Comparison of ENCODE assay signal across 12 cellular contexts in the genomic region with DNA sequence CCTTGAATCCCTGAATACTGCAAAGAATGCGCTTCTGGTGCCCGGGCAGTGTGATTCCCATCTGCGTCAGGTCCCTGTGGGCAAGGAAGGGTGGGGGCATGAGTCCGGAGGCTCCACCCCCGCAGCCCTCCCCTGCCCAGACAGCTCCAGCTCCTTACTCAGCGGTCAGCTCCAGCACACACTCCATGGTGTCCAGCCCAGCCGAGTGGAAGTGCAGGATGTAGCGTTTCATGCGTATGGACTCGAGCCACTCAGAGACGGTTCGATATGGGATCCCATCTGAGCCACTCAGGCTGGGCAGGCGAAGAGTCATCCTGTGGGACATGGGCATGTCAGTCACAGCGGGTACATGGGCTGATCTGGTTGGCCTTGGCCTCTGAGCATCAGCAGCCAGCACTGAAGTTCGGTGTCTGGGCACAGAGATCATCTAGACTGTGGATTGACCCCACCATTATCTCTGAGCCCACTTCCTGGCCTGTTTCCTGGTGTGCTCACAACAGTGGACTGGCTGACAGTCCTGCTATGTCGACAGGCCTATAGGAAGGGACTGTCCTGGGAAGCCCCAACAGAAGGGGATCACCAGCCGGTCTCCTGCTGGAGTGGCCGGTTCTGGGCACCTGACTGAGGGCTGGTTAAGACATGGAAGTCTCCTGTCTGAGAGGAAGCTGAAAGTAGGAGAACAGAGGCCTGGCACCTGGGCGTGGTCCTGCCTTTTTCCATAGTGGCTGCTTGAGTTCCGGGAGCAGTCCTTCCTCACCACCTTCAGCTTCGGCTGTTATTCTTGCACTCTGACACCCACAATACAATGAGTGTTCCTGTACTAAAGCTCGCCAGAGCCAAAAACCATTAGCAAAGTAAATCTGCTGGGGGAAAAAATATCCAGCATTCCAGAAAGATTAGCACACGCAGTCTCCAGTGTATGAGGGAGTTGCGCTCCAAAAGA. TPM values are rescaled to one million over a fixed set of nuclear protein-coding genes. Genes with fewer than 3 reads are reported as not detected.
DNase-seq lines count a peak whose midpoint lies in the region; ATAC-seq and TF ChIP-seq lines count a peak whose summit lies in the region.
"Had no signal": no experiment of that assay in that cellular context is flagged by ENCODE, and none has a peak within 500 bp of the region (broad histone marks: within the 10 kb centered on the region; RNA-seq: fewer than 3 reads in every experiment).

No MANE protein-coding gene starts in this region.

- H3K27ac ChIP-seq in duodenal mucosa (ENCODE audit: low read depth, low read length) (peak overlapping the region; percentile 81), lower lobe of right lung (peak overlapping the region; percentile 79), suprapubic skin (peak overlapping the region; percentile 82)

- 59% methylated on average over 19 of the region's 24 CpGs for WGBS in suprapubic skin

- no peaks in the 10 kb centered on the region for H3K27me3 ChIP-seq in duodenal mucosa (ENCODE audit: control insufficient read depth in 1 of 2, insufficient read depth in 2 of 2, low read length in 2 of 2)
- no peaks in the 10 kb centered on the region for H3K27me3 ChIP-seq in lower lobe of right lung (ENCODE audit: low read depth)
- H3K27me3 ChIP-seq in suprapubic skin, result no peaks in the 10 kb centered on the region

- H3K4me3 ChIP-seq in duodenal mucosa (ENCODE audit: low read depth in 1 of 2, low read length in 2 of 2), result no peak overlapping the region
- no peak overlapping the region for H3K4me3 ChIP-seq in lower lobe of right lung
- H3K4me3 ChIP-seq in suprapubic skin, result no peak overlapping the region

- TF ChIP-seq CTCF in lower lobe of right lung (IDR thresholded peaks at IDR 0.05) (no peak), suprapubic skin (IDR thresholded peaks at IDR 0.05) (no peak)

- peak in 1 of 2 donors; percentile 27 for TF ChIP-seq POLR2A in suprapubic skin (IDR thresholded peaks at IDR 0.05)

- peak; percentile 91 for DNase-seq in LHCN-M2 (ENCODE audit: low read depth)
- no peak for DNase-seq in lower lobe of right lung
- DNase-seq in suprapubic skin (ENCODE audit: low spot score in 2 of 2), result no peak
- DNase-seq in foreskin melanocyte, result no peak
- no peak for DNase-seq in stimulated activated CD4-positive, alpha-beta T cell treated with anti-CD3 and anti-CD28 coated beads, Interleukin-2, amount 100 ng/mL, for 24 hours
- no peak for DNase-seq in NCI-H82 (lab: John Stamatoyannopoulos, UW)
- DNase-seq: activated CD8-positive, alpha-beta T cell treated with anti-CD3 and anti-CD28 coated beads for 36 hours; NCI-H524; stimulated activated CD4-positive, alpha-beta T cell treated with anti-CD3 and anti-CD28 coated beads, Interleukin-4, amount 100 ng/mL, for 24 hours had no signal

- H3K36me3 ChIP-seq in duodenal mucosa (ENCODE audit: control insufficient read depth in 1 of 2, insufficient read depth in 2 of 2, low read length in 2 of 2) (peaks cover 37 to 72% of the 10 kb centered on the region in 2 donors), lower lobe of right lung (peaks cover 55% of the 10 kb centered on the region), suprapubic skin (peaks cover 66% of the 10 kb centered on the region)

- intact Hi-C loops in lower lobe of right lung (cut with DNase I), result no loop called here

- peak overlapping the region in 1 of 2 donors; percentile 48 for H3K9ac ChIP-seq in duodenal mucosa (ENCODE audit: low read depth in 1 of 2, low read length in 2 of 2)

- ATAC-seq in lower lobe of right lung, result peak; percentile 40 to 45
- ATAC-seq in GM21737 (IDR thresholded peaks at IDR 0.05; ENCODE audit: unreplicated experiment), result no peak
- ATAC-seq: activated CD8-positive, alpha-beta T cell treated with anti-CD3 and anti-CD28 coated beads for 36 hours had no signal

- TF ChIP-seq EP300 in suprapubic skin (IDR thresholded peaks at IDR 0.05), result no peak

- H3K9me3 ChIP-seq in duodenal mucosa (ENCODE audit: control insufficient read depth in 1 of 2, low read length in 2 of 2), result no peaks in the 10 kb centered on the region
- H3K9me3 ChIP-seq in lower lobe of right lung, result no peaks in the 10 kb centered on the region
- H3K9me3 ChIP-seq in suprapubic skin, result no peaks in the 10 kb centered on the region

- peaks cover 43 to 48% of the 10 kb centered on the region in 2 donors for H3K4me1 ChIP-seq in duodenal mucosa (ENCODE audit: control insufficient read depth in 1 of 2, insufficient read depth in 2 of 2, low read length in 2 of 2)
- peaks cover 69% of the 10 kb centered on the region for H3K4me1 ChIP-seq in lower lobe of right lung
- H3K4me1 ChIP-seq in suprapubic skin, result peaks cover 48% of the 10 kb centered on the region

RNA-seq across cellular contexts. Expression of a gene that starts 10.6 kb away (rescaled TPM):
- total RNA-seq in LHCN-M2 (2014; rRNA removed), result 137 and 142 TPM in 2 replicates
- 522 TPM for polyA plus RNA-seq in LHCN-M2 (2012)
- 231 TPM for total RNA-seq in lower lobe of right lung
- 10 to 100 TPM; 46.3 to 73.0 (median 59.3) TPM for total RNA-seq in suprapubic skin

RNA-seq across cellular contexts. Expression of a gene that starts 16.9 kb away (rescaled TPM):
- not detected in 2 replicates for total RNA-seq in LHCN-M2 (2014; rRNA removed)
- polyA plus RNA-seq in LHCN-M2 (2012), result 1.00 TPM
- total RNA-seq in lower lobe of right lung, result 9.0 TPM
- 10 to 100 TPM; 60.9 to 94.4 (median 67.7) TPM for total RNA-seq in suprapubic skin
- total RNA-seq: glomerular endothelial cell had no signal

RNA-seq across cellular contexts. Expression of a gene that starts 29.2 kb away (rescaled TPM):
- total RNA-seq in LHCN-M2 (2014; rRNA removed) (1.1 and 1.5 TPM in 2 replicates), lower lobe of right lung (0.53 TPM), suprapubic skin (under 1 TPM in 3 of 4 donors, not detected in 1; 0.13 to 0.40 (median 0.19) TPM)
- polyA plus RNA-seq in LHCN-M2 (2012), result 1.3 TPM

RNA-seq across cellular contexts. Expression of a gene that starts 51.5 kb away (rescaled TPM):
- total RNA-seq in LHCN-M2 (2014; rRNA removed), result not detected in 2 replicates
- polyA plus RNA-seq in LHCN-M2 (2012), result not detected
- total RNA-seq in lower lobe of right lung, result not detected
- total RNA-seq in suprapubic skin, result not detected
- total RNA-seq: activated CD8-positive, alpha-beta T cell treated with anti-CD3 and anti-CD28 coated beads for 36 hours; glomerular endothelial cell had no signal

Comparison
In these comparisons a context has a peak if more than half of its experiments do, and no peak if none do; other contexts are left out.
1. RNA of a gene that starts 16.9 kb away (total RNA-seq): 60.9 to 94.4 TPM in suprapubic skin and 9.0 TPM in lower lobe of right lung (single experiment); not detected in LHCN-M2; every median in the first group is over 10 times any median in the second.
2. Peak in every context shown above with its lines, with median percentiles within 50 percentile points of each other: H3K27ac ChIP-seq.